19 cellular contexts compared by ENCODE assay signal in genomic region chr3:14646150-14646573, GRCh38. TPM values are rescaled to one million over a fixed set of nuclear protein-coding genes. Genes with fewer than 3 reads are reported as not detected.
DNase-seq lines count a peak whose midpoint lies in the region; ATAC-seq and TF ChIP-seq lines count a peak whose summit lies in the region.
"Had no signal": no experiment of that assay in that cellular context is flagged by ENCODE, and none has a peak within 500 bp of the region (broad histone marks: within the 10 kb centered on the region; RNA-seq: fewer than 3 reads in every experiment).

No MANE protein-coding gene starts in this region.

- H3K27ac ChIP-seq in GM23338 (ENCODE audit: low read depth): no peak overlapping the region
- H3K27ac ChIP-seq: 22Rv1, BLaER1, C4-2B had no signal

- CTCF ChIA-PET in activated CD8-positive, alpha-beta memory T cell treated with anti-CD3 and anti-CD28 coated beads, Interleukin-2, amount 10 ng/mL, durations not matched to agents 7 days and 5 days (lab: Charles Lee): no interaction called here

- H3K27me3 Mint-ChIP-seq in activated CD8-positive, alpha-beta memory T cell treated with anti-CD3 and anti-CD28 coated beads, Interleukin-2, amount 10 ng/mL, durations not matched to agents 7 days and 5 days: peaks cover 10% of the 10 kb centered on the region
- H3K27me3 Mint-ChIP-seq in GM23338 (ENCODE audit: insufficient read depth, low read depth, poor library complexity): peaks cover 3% of the 10 kb centered on the region
- H3K27me3 Mint-ChIP-seq: CD4-positive, CD25-positive, alpha-beta regulatory T cell had no signal

- no peak overlapping the region for H2AFZ ChIP-seq in GM23338

- no peaks in the 10 kb centered on the region for H3K9me3 Mint-ChIP-seq in activated CD8-positive, alpha-beta memory T cell treated with anti-CD3 and anti-CD28 coated beads, Interleukin-2, amount 10 ng/mL, durations not matched to agents 7 days and 5 days (ENCODE audit: low read depth)
- H3K9me3 Mint-ChIP-seq in GM23338: no peaks in the 10 kb centered on the region; the same call in 2 of the 3 replicates

- no peaks in the 10 kb centered on the region for H3F3A ChIP-seq in GM23338 (replicated peaks; ENCODE audit: low read depth)

- no peak for ATAC-seq in activated CD8-positive, alpha-beta memory T cell treated with anti-CD3 and anti-CD28 coated beads, Interleukin-2, amount 10 ng/mL, durations not matched to agents 7 days and 5 days
- ATAC-seq in GM23338 (no peak), HG02642 (IDR thresholded peaks at IDR 0.05; ENCODE audit: poor library complexity, unreplicated experiment) (no peak)
- ATAC-seq: CD8-positive, alpha-beta T cell had no signal

- H3K4me1 ChIP-seq in GM23338 (ENCODE audit: insufficient read depth): no peaks in the 10 kb centered on the region

- H4K20me1 ChIP-seq in GM23338 (replicated peaks; ENCODE audit: insufficient read depth): no peaks in the 10 kb centered on the region
- H4K20me1 ChIP-seq: BLaER1 had no signal

- peaks cover 4% of the 10 kb centered on the region; the same call in 1 of the 2 replicates for H3K27me3 ChIP-seq in GM23338 (ENCODE audit: insufficient read depth)
- H3K27me3 ChIP-seq: BLaER1 had no signal

- DNase-seq in activated CD8-positive, alpha-beta memory T cell treated with anti-CD3 and anti-CD28 coated beads, Interleukin-2, amount 10 ng/mL, durations not matched to agents 7 days and 5 days: no peak
- no peak for DNase-seq in activated CD8-positive, alpha-beta memory T cell treated with anti-CD3 and anti-CD28 coated beads, Interleukin-2, amount 50 U/mL, for 4 hours
- DNase-seq in NB4 (ENCODE audit: low read depth) (peak; percentile 71), erythroblast (lab: John Stamatoyannopoulos, UW) (peak; percentile 49 to 57), NCI-H187 (lab: John Stamatoyannopoulos, UW) (no peak), GM23338 (ENCODE audit: low spot score) (no peak)
- DNase-seq: Caco-2; CD4-positive, CD25-positive, alpha-beta regulatory T cell; CD8-positive, alpha-beta T cell; DMS153; DND-41; HCEC 1CT had no signal

- 0 out of 2 replicates have a peak, but pooled peaks cover 4% of the 10 kb centered on the region for H3K9me2 ChIP-seq in GM23338 (ENCODE audit: insufficient read depth)

- TF ChIP-seq CTCF in NB4 (IDR thresholded peaks at IDR 0.05; ENCODE audit: low read depth, low read length) (no peak), GM23338 (conservative IDR thresholded peaks at IDR 0.05; ENCODE audit: low read depth in 2 of 2) (no peak)

- H3K79me2 ChIP-seq in GM23338 (replicated peaks; ENCODE audit: insufficient read depth): no peaks in the 10 kb centered on the region

- no peaks in the 10 kb centered on the region for H3K36me3 ChIP-seq in GM23338 (ENCODE audit: insufficient read depth)
- H3K36me3 ChIP-seq: BLaER1 had no signal

- no peak overlapping the region for H3K4me2 ChIP-seq in GM23338
- H3K4me2 ChIP-seq: BLaER1 had no signal

- no peak overlapping the region for H3K4me3 Mint-ChIP-seq in activated CD8-positive, alpha-beta memory T cell treated with anti-CD3 and anti-CD28 coated beads, Interleukin-2, amount 10 ng/mL, durations not matched to agents 7 days and 5 days
- no peak overlapping the region for H3K4me3 Mint-ChIP-seq in GM23338
- H3K4me3 Mint-ChIP-seq: B cell; CD4-positive, CD25-positive, alpha-beta regulatory T cell; CD8-positive, alpha-beta T cell had no signal

- TF ChIP-seq POLR2A in NB4 (IDR thresholded peaks at IDR 0.05; ENCODE audit: extremely low read depth, insufficient read length): no peak
- no peak for TF ChIP-seq POLR2A in erythroblast (IDR thresholded peaks at IDR 0.05; ENCODE audit: low read length)

- H3K27ac Mint-ChIP-seq in activated CD8-positive, alpha-beta memory T cell treated with anti-CD3 and anti-CD28 coated beads, Interleukin-2, amount 10 ng/mL, durations not matched to agents 7 days and 5 days: peak overlapping the region; percentile 40
- H3K27ac Mint-ChIP-seq in GM23338: no peak overlapping the region
- H3K27ac Mint-ChIP-seq: B cell; CD8-positive, alpha-beta T cell had no signal

- H3K36me3 Mint-ChIP-seq in activated CD8-positive, alpha-beta memory T cell treated with anti-CD3 and anti-CD28 coated beads, Interleukin-2, amount 10 ng/mL, durations not matched to agents 7 days and 5 days: peaks cover 2% of the 10 kb centered on the region
- no peaks in the 10 kb centered on the region for H3K36me3 Mint-ChIP-seq in GM23338 (ENCODE audit: low read depth)
- H3K36me3 Mint-ChIP-seq: CD4-positive, CD25-positive, alpha-beta regulatory T cell had no signal

- H3K4me1 Mint-ChIP-seq in activated CD8-positive, alpha-beta memory T cell treated with anti-CD3 and anti-CD28 coated beads, Interleukin-2, amount 10 ng/mL, durations not matched to agents 7 days and 5 days: peaks cover 20% of the 10 kb centered on the region
- H3K4me1 Mint-ChIP-seq in GM23338: peaks cover 5% of the 10 kb centered on the region; the same call in 1 of the 3 replicates

- H3K4me3 ChIP-seq in NB4 (ENCODE audit: low read depth, low read length) (peak overlapping the region; percentile 42), GM23338 (no peak overlapping the region)
- H3K4me3 ChIP-seq: BLaER1 had no signal

TF ChIP-seq in GM23338, 12 proteins besides CTCF, POLR2A, EP300 and RAD21 (continues in another document):
- no peak for TF ChIP-seq EZH2 (IDR thresholded peaks at IDR 0.05; ENCODE audit: low read depth, unreplicated experiment)
- TF ChIP-seq STAT1 (IDR thresholded peaks at IDR 0.05; ENCODE audit: unreplicated experiment): no peak
- TF ChIP-seq, protein P1, sequence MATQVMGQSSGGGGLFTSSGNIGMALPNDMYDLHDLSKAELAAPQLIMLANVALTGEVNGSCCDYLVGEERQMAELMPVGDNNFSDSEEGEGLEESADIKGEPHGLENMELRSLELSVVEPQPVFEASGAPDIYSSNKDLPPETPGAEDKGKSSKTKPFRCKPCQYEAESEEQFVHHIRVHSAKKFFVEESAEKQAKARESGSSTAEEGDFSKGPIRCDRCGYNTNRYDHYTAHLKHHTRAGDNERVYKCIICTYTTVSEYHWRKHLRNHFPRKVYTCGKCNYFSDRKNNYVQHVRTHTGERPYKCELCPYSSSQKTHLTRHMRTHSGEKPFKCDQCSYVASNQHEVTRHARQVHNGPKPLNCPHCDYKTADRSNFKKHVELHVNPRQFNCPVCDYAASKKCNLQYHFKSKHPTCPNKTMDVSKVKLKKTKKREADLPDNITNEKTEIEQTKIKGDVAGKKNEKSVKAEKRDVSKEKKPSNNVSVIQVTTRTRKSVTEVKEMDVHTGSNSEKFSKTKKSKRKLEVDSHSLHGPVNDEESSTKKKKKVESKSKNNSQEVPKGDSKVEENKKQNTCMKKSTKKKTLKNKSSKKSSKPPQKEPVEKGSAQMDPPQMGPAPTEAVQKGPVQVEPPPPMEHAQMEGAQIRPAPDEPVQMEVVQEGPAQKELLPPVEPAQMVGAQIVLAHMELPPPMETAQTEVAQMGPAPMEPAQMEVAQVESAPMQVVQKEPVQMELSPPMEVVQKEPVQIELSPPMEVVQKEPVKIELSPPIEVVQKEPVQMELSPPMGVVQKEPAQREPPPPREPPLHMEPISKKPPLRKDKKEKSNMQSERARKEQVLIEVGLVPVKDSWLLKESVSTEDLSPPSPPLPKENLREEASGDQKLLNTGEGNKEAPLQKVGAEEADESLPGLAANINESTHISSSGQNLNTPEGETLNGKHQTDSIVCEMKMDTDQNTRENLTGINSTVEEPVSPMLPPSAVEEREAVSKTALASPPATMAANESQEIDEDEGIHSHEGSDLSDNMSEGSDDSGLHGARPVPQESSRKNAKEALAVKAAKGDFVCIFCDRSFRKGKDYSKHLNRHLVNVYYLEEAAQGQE (IDR thresholded peaks at IDR 0.05; ENCODE audit: unreplicated experiment): no peak
- no peak for TF ChIP-seq ZNF114 (CRISPR knock-in tag; IDR thresholded peaks at IDR 0.05)
- TF ChIP-seq NANOG (IDR thresholded peaks at IDR 0.05; ENCODE audit: borderline replicate concordance): no peak
- no peak for TF ChIP-seq CREB1 (CRISPR knock-in tag; IDR thresholded peaks at IDR 0.05; ENCODE audit: low read depth)
- no peak for TF ChIP-seq POLR2AphosphoS5 (IDR thresholded peaks at IDR 0.05; ENCODE audit: low read depth)
- TF ChIP-seq ZNF331 (CRISPR knock-in tag; IDR thresholded peaks at IDR 0.05; ENCODE audit: low read depth): no peak
- TF ChIP-seq EZH2phosphoT487 (IDR thresholded peaks at IDR 0.05; ENCODE audit: unreplicated experiment): no peak

RNA-seq across cellular contexts. Expression of gene CCDC174, which starts 5.4 kb away (rescaled TPM):
- 10 to 100 TPM; 18.7 to 21.2 TPM for total RNA-seq in activated CD8-positive, alpha-beta memory T cell treated with anti-CD3 and anti-CD28 coated beads, Interleukin-2, amount 10 ng/mL, durations not matched to agents 7 days and 5 days
- 9.2 and 11.2 TPM in 2 replicates for total RNA-seq in GM23338 (2014; rRNA removed; shearing (Covaris generic))
- polyA plus RNA-seq in GM23338 (2016; fragmentation: Nextera tagmentation; extraction: Ambion mirVana): 46.3 and 48.6 TPM in 2 replicates

RNA-seq across cellular contexts. Expression of gene C3orf20, which starts 28.8 kb away (rescaled TPM):
- under 1 TPM in 1 of 2 experiments, not detected in 1; 0.16 TPM for total RNA-seq in activated CD8-positive, alpha-beta memory T cell treated with anti-CD3 and anti-CD28 coated beads, Interleukin-2, amount 10 ng/mL, durations not matched to agents 7 days and 5 days
- not detected in 2 replicates for total RNA-seq in GM23338 (2014; rRNA removed; shearing (Covaris generic))
- not detected in 2 replicates for polyA plus RNA-seq in GM23338 (2016; fragmentation: Nextera tagmentation; extraction: Ambion mirVana)
- total RNA-seq: H1 had no signal
- polyA plus RNA-seq: AG04450; CD4-positive, CD25-positive, alpha-beta regulatory T cell; H1 had no signal

Comparison
In these comparisons a context has a peak if more than half of its experiments do, and no peak if none do; other contexts are left out.
1. DNase-seq: peak in NB4 (single experiment) and erythroblast (2 of 2); none in activated CD8-positive, alpha-beta memory T cell treated with anti-CD3 and anti-CD28 coated beads, Interleukin-2, amount 10 ng/mL, durations not matched to agents 7 days and 5 days (single experiment), activated CD8-positive, alpha-beta memory T cell treated with anti-CD3 and anti-CD28 coated beads, Interleukin-2, amount 50 U/mL, for 4 hours (single experiment), NCI-H187 (0 of 2) and GM23338 (single experiment).